6 cellular contexts compared by ENCODE assay signal in genomic region chr22:50206599-50206998, GRCh38. TPM values are rescaled to one million over a fixed set of nuclear protein-coding genes. Genes with fewer than 3 reads are reported as not detected.
DNase-seq lines count a peak whose midpoint lies in the region; ATAC-seq and TF ChIP-seq lines count a peak whose summit lies in the region.

No MANE protein-coding gene starts in this region.

- H3K9me3 ChIP-seq in HEK293 (ENCODE audit: control insufficient read depth, insufficient read depth, low read depth, low read length) = no peaks in the 10 kb centered on the region

- H3K4me1 Mint-ChIP-seq in dendritic cell treated with granulocyte-macrophage colony-stimulating factor and Interleukin-4, amounts not matched to agents 40 ng/mL and 50 ng/mL, for 4 days (ENCODE audit: low read depth) = peaks cover 64% of the 10 kb centered on the region
- H3K4me1 Mint-ChIP-seq in progenitor cell of endocrine pancreas (ENCODE audit: low read depth) = peaks cover 8% of the 10 kb centered on the region

- H3K4me3 Mint-ChIP-seq in dendritic cell treated with granulocyte-macrophage colony-stimulating factor and Interleukin-4, amounts not matched to agents 40 ng/mL and 50 ng/mL, for 4 days = no peak overlapping the region
- no peak overlapping the region for H3K4me3 Mint-ChIP-seq in progenitor cell of endocrine pancreas (ENCODE audit: low read depth)

- H3K4me1 ChIP-seq in HEK293 (ENCODE audit: control insufficient read depth, insufficient read depth, low read length) = no peaks in the 10 kb centered on the region

- H3K27me3 Mint-ChIP-seq in dendritic cell treated with granulocyte-macrophage colony-stimulating factor and Interleukin-4, amounts not matched to agents 40 ng/mL and 50 ng/mL, for 4 days = no peaks in the 10 kb centered on the region
- no peaks in the 10 kb centered on the region for H3K27me3 Mint-ChIP-seq in progenitor cell of endocrine pancreas

- ATAC-seq in stimulated activated naive CD8-positive, alpha-beta T cell treated with anti-CD3 and anti-CD28 coated beads, Interleukin-15, Interleukin-2, amounts not matched to agents 100 U/mL and 50 U/mL, for 24 hours = no peak

- peaks cover 24 to 78% of the 10 kb centered on the region in 2 experiments for H3K36me3 ChIP-seq in HEK293 (ENCODE audit: control insufficient read depth in 2 of 2, insufficient read depth in 1 of 2, low read length in 2 of 2)

- no peak overlapping the region for H3K4me3 ChIP-seq in HEK293 (ENCODE audit: low read depth, low read length)

- peak overlapping the region; percentile 32 for H3K27ac Mint-ChIP-seq in dendritic cell treated with granulocyte-macrophage colony-stimulating factor and Interleukin-4, amounts not matched to agents 40 ng/mL and 50 ng/mL, for 4 days
- H3K27ac Mint-ChIP-seq in progenitor cell of endocrine pancreas = peak overlapping the region; percentile 78

- no peak overlapping the region for H3K27ac ChIP-seq in HEK293 (ENCODE audit: extremely low read depth, low read depth, low read length)

- DNase-seq in progenitor cell of endocrine pancreas (ENCODE audit: low spot score, unreplicated experiment) (no peak), cerebellar cortex (ENCODE audit: low spot score) (no peak), cerebellar nuclear complex (lab: John Stamatoyannopoulos, UW) (no peak)
- DNase-seq in stimulated activated naive CD8-positive, alpha-beta T cell treated with anti-CD3 and anti-CD28 coated beads, Interleukin-15, Interleukin-2, amounts not matched to agents 100 U/mL and 50 U/mL, for 24 hours = no peak

- POLR2A ChIA-PET in HEK293 (lab: Yijun Ruan, JAX) = interaction anchor here (1.0 kb wide), 1 partner anchor 58 kb away, joined by 4 read pairs; no protein-coding TSS in a partner anchor

- peaks cover 82% of the 10 kb centered on the region for H3K36me3 Mint-ChIP-seq in dendritic cell treated with granulocyte-macrophage colony-stimulating factor and Interleukin-4, amounts not matched to agents 40 ng/mL and 50 ng/mL, for 4 days (ENCODE audit: low read depth)
- H3K36me3 Mint-ChIP-seq in progenitor cell of endocrine pancreas (ENCODE audit: insufficient read depth) = peaks cover 23% of the 10 kb centered on the region

- intact Hi-C loops in dendritic cell treated with granulocyte-macrophage colony-stimulating factor and Interleukin-4, amounts not matched to agents 40 ng/mL and 50 ng/mL, for 4 days (cut with micrococcal nuclease) = loop anchor here (5.0 to 10.0 kb wide), 2 partner anchors 39 to 272 kb away; no protein-coding TSS in a partner anchor

- no peaks in the 10 kb centered on the region for H3K9me3 Mint-ChIP-seq in dendritic cell treated with granulocyte-macrophage colony-stimulating factor and Interleukin-4, amounts not matched to agents 40 ng/mL and 50 ng/mL, for 4 days
- H3K9me3 Mint-ChIP-seq in progenitor cell of endocrine pancreas (ENCODE audit: low read depth) = no peaks in the 10 kb centered on the region

- CTCF ChIA-PET in HEK293 (lab: Yijun Ruan, JAX) = interaction anchor here (0.7 to 2.8 kb wide), 9 partner anchors 15 to 254 kb away, joined by 3 to 13 read pairs (median 3); no protein-coding TSS in a partner anchor

- peak; percentile 66 for TF ChIP-seq CTCF in HEK293 (tag by site-specific recombination; IDR thresholded peaks at IDR 0.05)
- TF ChIP-seq CTCF in progenitor cell of endocrine pancreas (IDR thresholded peaks at IDR 0.05; ENCODE audit: unreplicated experiment) = peak; percentile 56

TF ChIP-seq in HEK293, 187 proteins besides CTCF, POLR2A, EP300 and RAD21:
- TF ChIP-seq SP2 (tag by site-specific recombination; IDR thresholded peaks at IDR 0.05) (peak; percentile 20; the same call in 1 of the 2 replicates), EGR2 (tag by site-specific recombination; IDR thresholded peaks at IDR 0.05; ENCODE audit: low read depth) (peak; percentile 50; the same call in 1 of the 2 replicates), KLF8 (tag by site-specific recombination; IDR thresholded peaks at IDR 0.05) (no peak), ZNF169 (tag by site-specific recombination; IDR thresholded peaks at IDR 0.05) (no peak), ZNF837 (tag by site-specific recombination; IDR thresholded peaks at IDR 0.05) (no peak), OVOL3 (tag by site-specific recombination; IDR thresholded peaks at IDR 0.05) (no peak), ZNF585B (tag by site-specific recombination; IDR thresholded peaks at IDR 0.05) (no peak), ZBTB8A (tag by site-specific recombination; IDR thresholded peaks at IDR 0.05) (peak; percentile 29; the same call in 1 of the 2 replicates), PATZ1 (tag by site-specific recombination; IDR thresholded peaks at IDR 0.05) (peak; percentile 45), ZFHX2 (tag by site-specific recombination; conservative IDR thresholded peaks at IDR 0.05) (peak; percentile 52; the same call in 1 of the 2 replicates), ZNF2 (tag by site-specific recombination; IDR thresholded peaks at IDR 0.05) (0 out of 2 replicates have a peak, but pooled peaks have one; percentile 31)
TF ChIP-seq in HEK293: peak in this region for 6.

RNA-seq across cellular contexts. Expression of gene SELENOO, which starts 5.8 kb away (rescaled TPM):
- total RNA-seq in progenitor cell of endocrine pancreas = 24.3 and 24.7 TPM in 2 replicates

RNA-seq across cellular contexts. Expression of gene TRABD, which starts 20.9 kb away (rescaled TPM):
- total RNA-seq in progenitor cell of endocrine pancreas = 39.4 and 42.1 TPM in 2 replicates

RNA-seq across cellular contexts. Expression of gene PANX2, which starts 36.1 kb away (rescaled TPM):
- total RNA-seq in progenitor cell of endocrine pancreas = 6.2 and 6.3 TPM in 2 replicates

RNA-seq across cellular contexts. Expression of gene TUBGCP6, which starts 38.2 kb away (rescaled TPM):
- 62.0 and 70.9 TPM in 2 replicates for total RNA-seq in progenitor cell of endocrine pancreas

RNA-seq across cellular contexts. Expression of gene HDAC10, which starts 44.5 kb away (rescaled TPM):
- total RNA-seq in progenitor cell of endocrine pancreas = 73.8 and 81.5 TPM in 2 replicates
